8 cellular contexts compared by ENCODE assay signal in the genomic region with DNA sequence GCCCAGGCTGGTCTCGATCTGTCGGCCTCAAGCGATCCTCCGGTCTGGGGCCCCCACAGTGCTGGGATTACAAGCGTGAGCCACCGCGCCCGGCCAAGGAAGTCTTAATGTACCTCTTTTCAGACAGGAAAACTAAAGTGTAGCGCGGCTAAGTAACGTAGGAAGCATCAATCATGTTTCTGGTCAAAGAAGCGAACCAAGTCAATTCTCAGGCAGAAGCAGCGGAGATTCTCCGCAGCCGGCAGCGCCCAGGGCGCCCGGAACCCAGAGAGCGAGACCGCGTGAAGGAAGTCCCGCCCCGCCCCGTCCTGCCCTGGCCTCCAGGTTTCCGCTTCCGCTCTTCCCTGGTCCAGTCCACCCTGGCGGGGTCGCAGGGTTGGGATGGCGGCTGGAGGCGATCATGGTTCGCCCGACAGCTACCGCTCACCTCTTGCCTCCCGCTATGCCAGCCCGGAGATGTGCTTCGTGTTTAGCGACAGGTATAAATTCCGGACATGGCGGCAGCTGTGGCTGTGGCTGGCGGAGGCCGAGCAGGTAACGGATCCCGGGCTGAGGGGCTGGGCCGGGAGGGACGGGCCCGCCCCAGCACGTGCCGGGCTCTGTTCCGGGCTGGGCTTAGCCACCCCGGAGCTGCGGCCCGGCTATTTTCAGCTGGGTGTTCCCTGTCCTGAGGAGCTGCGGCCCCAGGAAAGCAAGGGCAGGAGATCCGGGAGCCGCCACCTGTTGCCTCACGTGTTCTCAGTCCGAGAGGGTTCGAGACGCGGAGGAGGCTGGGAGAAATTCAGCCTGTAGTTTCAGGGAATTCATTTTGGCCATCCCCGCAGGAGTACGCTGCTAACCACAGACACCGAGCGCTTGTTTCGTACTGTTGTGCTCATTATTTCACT. TPM values are rescaled to one million over a fixed set of nuclear protein-coding genes. Genes with fewer than 3 reads are reported as not detected.
A peak's percentile ranks its signal among the peaks of the same experiment; 100 is the strongest.
DNase-seq lines count a peak whose midpoint lies in the region; ATAC-seq and TF ChIP-seq lines count a peak whose summit lies in the region.

A gene (plus strand): TSS at position 323 of the 887 bp plus-strand sequence. CDS start 59 bp downstream, at position 382.

- peak; percentile 80 for DNase-seq in COR-L47 (lab: John Stamatoyannopoulos, UW)
- DNase-seq in HUDEP-2 (lab: John Stamatoyannopoulos, UW; ENCODE audit: unreplicated experiment in 76 of 76) = peak in 73 of 76 experiments; percentile 27 to 97 (median 73)
- peak; percentile 93 for DNase-seq in OCI-M1 (lab: John Stamatoyannopoulos, UW)
- peak; percentile 78 for DNase-seq in activated T-cell treated with anti-CD3 and anti-CD28 coated beads for 4 hours
- peak; percentile 88 for DNase-seq in epithelial cell of esophagus (ENCODE audit: low read depth)
- DNase-seq in mucosa of descending colon = peak; percentile 93
- DNase-seq in stimulated activated CD8-positive, alpha-beta memory T cell treated with anti-CD3 and anti-CD28 coated beads, Interleukin-4, amount 100 ng/mL, for 1 hour (ENCODE audit: low read depth in 2 of 2, low spot score in 1 of 2) = peak; percentile 43 to 67

- H3K4me3 ChIP-seq in epithelial cell of esophagus (ENCODE audit: low read length) (peak within 1 kb of the TSS; percentile 90), mucosa of descending colon (peak within 1 kb of the TSS; percentile 56)

- H3K36me3 ChIP-seq in mucosa of descending colon (ENCODE audit: low read depth) = no peaks in the 10 kb centered on the region

- ATAC-seq in GM21360 (IDR thresholded peaks at IDR 0.05; ENCODE audit: unreplicated experiment) = peak; percentile 72
- ATAC-seq in mucosa of descending colon = peak; percentile 94

- intact Hi-C loops in mucosa of descending colon (cut with DNase I, micrococcal nuclease) = loop anchor here in 1 of 2 donors (10.0 kb wide), 2 partner anchors 302 to 812 kb away; a partner anchor contains a TSS

- TF ChIP-seq CTCF in epithelial cell of esophagus (IDR thresholded peaks at IDR 0.05; ENCODE audit: insufficient read depth, low read depth, low read length, missing control alignments) (no peak), mucosa of descending colon (IDR thresholded peaks at IDR 0.05) (no peak)

- no peaks in the 10 kb centered on the region for H3K9me3 ChIP-seq in mucosa of descending colon

- H3K4me1 ChIP-seq in mucosa of descending colon (ENCODE audit: low read depth) = peaks cover 22% of the 10 kb centered on the region

RNA-seq across cellular contexts. Expression of the gene that starts here (rescaled TPM):
- 10 to 100 TPM; 34.0 to 48.1 (median 42.8) TPM for total RNA-seq in mucosa of descending colon

Comparison
In these comparisons a context has a peak if more than half of its experiments do, and no peak if none do; other contexts are left out.
1. Peak in every context shown above with its lines: DNase-seq, ATAC-seq and H3K4me3 ChIP-seq.